Comparison of ENCODE assay signal across 26 cellular contexts in the genomic region with DNA sequence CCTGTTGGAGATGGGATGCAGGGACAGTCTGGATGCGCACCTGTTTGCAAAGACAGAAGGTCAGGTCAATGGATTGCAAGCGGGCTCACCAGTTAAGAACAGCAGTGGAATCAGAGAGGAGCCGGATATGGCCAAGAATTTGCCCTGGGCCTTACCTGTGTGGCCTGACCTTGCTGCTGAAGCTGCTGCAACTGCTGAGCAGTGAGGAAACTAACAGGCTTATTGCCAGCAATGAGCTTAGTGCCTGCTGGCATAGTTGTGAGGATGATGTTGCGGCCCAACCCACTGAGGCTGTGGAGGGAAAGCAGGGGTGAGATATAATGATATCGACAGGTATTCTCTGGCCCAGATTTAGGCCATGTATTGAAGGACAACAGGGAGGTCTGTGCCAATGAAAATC. TPM values are rescaled to one million over a fixed set of nuclear protein-coding genes. Genes with fewer than 3 reads are reported as not detected.
"Had no signal": no experiment of that assay in that cellular context is flagged by ENCODE, and none has a peak within 500 bp of the region (broad histone marks: within the 10 kb centered on the region; RNA-seq: fewer than 3 reads in every experiment).

No MANE protein-coding gene starts in this region.

- H3K9me3 ChIP-seq: body of pancreas, mucosa of descending colon, psoas muscle, SK-N-SH, suprapubic skin, upper lobe of left lung had no signal

- H3K27ac ChIP-seq: body of pancreas, neural progenitor cell, psoas muscle, suprapubic skin, upper lobe of left lung had no signal

- H3K4me3 ChIP-seq: body of pancreas, mucosa of descending colon, neural progenitor cell, psoas muscle, skin epidermis, suprapubic skin, upper lobe of left lung had no signal

- ATAC-seq: activated CD4-positive, CD25-positive, alpha-beta regulatory T cell treated with anti-CD3 and anti-CD28 coated beads, Interleukin-2, amount 50 U/mL, for 24 hours; activated CD8-positive, alpha-beta T cell treated with anti-CD3 and anti-CD28 coated beads, Interleukin-2, amount 10 ng/mL, durations not matched to agents 7 days and 5 days; body of pancreas; effector memory CD8-positive, alpha-beta T cell; mucosa of descending colon; psoas muscle; right cardiac atrium; stimulated activated naive CD8-positive, alpha-beta T cell treated with anti-CD3 and anti-CD28 coated beads, Interleukin-15, amount 100 ng/mL, for 72 hours had no signal

- H3K9me3 Mint-ChIP-seq: activated CD4-positive, alpha-beta T cell treated with anti-CD3 and anti-CD28 coated beads, Interleukin-2, amount 10 ng/mL, durations not matched to agents 7 days and 5 days; effector memory CD8-positive, alpha-beta T cell; naive B cell; stimulated activated naive CD8-positive, alpha-beta T cell treated with anti-CD3 and anti-CD28 coated beads, Interleukin-15, amount 100 ng/mL, for 72 hours had no signal

- H3K4me1 ChIP-seq: psoas muscle had no signal

- DNase-seq: activated CD4-positive, alpha-beta T cell treated with anti-CD3 and anti-CD28 coated beads, Interleukin-2, amount 10 ng/mL, durations not matched to agents 7 days and 5 days; activated CD8-positive, alpha-beta memory T cell treated with anti-CD3 and anti-CD28 coated beads, Interleukin-2, amount 50 U/mL, for 48 hours; activated CD8-positive, alpha-beta T cell treated with anti-CD3 and anti-CD28 coated beads, Interleukin-2, amount 10 ng/mL, durations not matched to agents 7 days and 5 days; activated gamma-delta T cell treated with Interleukin-2 at 50 U/mL for 16 hours; body of pancreas; caudate nucleus; effector memory CD8-positive, alpha-beta T cell; foreskin melanocyte; hypothalamus; islet precursor cell; mucosa of descending colon; naive B cell; psoas muscle; right cardiac atrium; SK-N-SH; stimulated activated CD4-positive, alpha-beta T cell treated with anti-CD3 and anti-CD28 coated beads, Interleukin-15, amount 100 ng/mL, for 24 hours; stimulated activated CD4-positive, alpha-beta T cell treated with anti-CD3 and anti-CD28 coated beads, Interleukin-4, amount 100 ng/mL, for 1 hour; stimulated activated naive CD8-positive, alpha-beta T cell treated with anti-CD3 and anti-CD28 coated beads, Interleukin-15, amount 100 ng/mL, for 72 hours; T-helper 1 cell; T1000; upper lobe of left lung had no signal

- H3K27ac Mint-ChIP-seq: activated CD8-positive, alpha-beta T cell treated with anti-CD3 and anti-CD28 coated beads, Interleukin-2, amount 10 ng/mL, durations not matched to agents 7 days and 5 days; effector memory CD8-positive, alpha-beta T cell; naive B cell; neural progenitor cell had no signal

- H3K4me3 Mint-ChIP-seq: activated CD4-positive, alpha-beta T cell treated with anti-CD3 and anti-CD28 coated beads, Interleukin-2, amount 10 ng/mL, durations not matched to agents 7 days and 5 days; activated CD8-positive, alpha-beta T cell treated with anti-CD3 and anti-CD28 coated beads, Interleukin-2, amount 10 ng/mL, durations not matched to agents 7 days and 5 days; effector memory CD8-positive, alpha-beta T cell; naive B cell; neural progenitor cell; stimulated activated naive CD8-positive, alpha-beta T cell treated with anti-CD3 and anti-CD28 coated beads, Interleukin-15, amount 100 ng/mL, for 72 hours had no signal

- H3K27me3 Mint-ChIP-seq: activated CD4-positive, alpha-beta T cell treated with anti-CD3 and anti-CD28 coated beads, Interleukin-2, amount 10 ng/mL, durations not matched to agents 7 days and 5 days; effector memory CD8-positive, alpha-beta T cell; naive B cell; stimulated activated naive CD8-positive, alpha-beta T cell treated with anti-CD3 and anti-CD28 coated beads, Interleukin-15, amount 100 ng/mL, for 72 hours had no signal

- H3K4me1 Mint-ChIP-seq: naive B cell had no signal

- H3K27me3 ChIP-seq: body of pancreas, neural progenitor cell, suprapubic skin, upper lobe of left lung had no signal

RNA-seq across cellular contexts. Expression of a gene that starts 49.2 kb away (rescaled TPM):
- total RNA-seq: activated CD8-positive, alpha-beta T cell treated with anti-CD3 and anti-CD28 coated beads, Interleukin-2, amount 10 ng/mL, durations not matched to agents 7 days and 5 days; osteoblast; psoas muscle; right cardiac atrium had no signal
